Comparison of ENCODE assay signal across 1 cellular context in the genomic region with DNA sequence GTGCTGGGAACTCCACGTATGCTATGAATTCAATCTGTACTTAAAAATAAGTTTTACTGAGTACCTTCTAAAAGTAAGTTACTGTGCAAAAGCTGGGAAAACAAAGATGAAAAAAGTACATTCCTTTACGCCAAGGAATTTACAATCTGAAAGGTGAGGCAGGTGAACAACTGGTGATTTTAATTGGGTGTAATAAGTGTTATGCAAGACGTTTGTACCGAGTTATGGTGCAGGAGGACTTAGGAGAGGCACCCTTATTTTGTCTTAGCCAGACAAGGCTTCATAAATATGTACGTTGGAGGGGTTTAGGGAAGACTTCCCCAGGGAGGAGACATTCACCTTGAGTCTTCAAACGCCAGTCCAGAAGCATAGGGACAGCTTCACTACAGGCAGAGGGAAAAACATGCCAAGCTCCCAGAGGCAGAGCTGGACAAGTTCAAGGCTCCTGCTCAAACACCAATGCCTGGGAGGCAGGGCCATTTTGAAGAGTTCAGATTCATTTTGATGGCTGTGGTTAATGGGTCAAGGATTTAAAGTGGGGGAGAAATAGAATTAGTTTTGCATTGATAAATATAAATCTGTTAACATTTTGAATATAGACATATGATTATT.
TF ChIP-seq lines count a peak whose summit lies in the region.

No MANE protein-coding gene starts in this region.

TF ChIP-seq in GM23338, 12 proteins besides CTCF, POLR2A, EP300 and RAD21 (continued from another document):
- TF ChIP-seq, protein P1, sequence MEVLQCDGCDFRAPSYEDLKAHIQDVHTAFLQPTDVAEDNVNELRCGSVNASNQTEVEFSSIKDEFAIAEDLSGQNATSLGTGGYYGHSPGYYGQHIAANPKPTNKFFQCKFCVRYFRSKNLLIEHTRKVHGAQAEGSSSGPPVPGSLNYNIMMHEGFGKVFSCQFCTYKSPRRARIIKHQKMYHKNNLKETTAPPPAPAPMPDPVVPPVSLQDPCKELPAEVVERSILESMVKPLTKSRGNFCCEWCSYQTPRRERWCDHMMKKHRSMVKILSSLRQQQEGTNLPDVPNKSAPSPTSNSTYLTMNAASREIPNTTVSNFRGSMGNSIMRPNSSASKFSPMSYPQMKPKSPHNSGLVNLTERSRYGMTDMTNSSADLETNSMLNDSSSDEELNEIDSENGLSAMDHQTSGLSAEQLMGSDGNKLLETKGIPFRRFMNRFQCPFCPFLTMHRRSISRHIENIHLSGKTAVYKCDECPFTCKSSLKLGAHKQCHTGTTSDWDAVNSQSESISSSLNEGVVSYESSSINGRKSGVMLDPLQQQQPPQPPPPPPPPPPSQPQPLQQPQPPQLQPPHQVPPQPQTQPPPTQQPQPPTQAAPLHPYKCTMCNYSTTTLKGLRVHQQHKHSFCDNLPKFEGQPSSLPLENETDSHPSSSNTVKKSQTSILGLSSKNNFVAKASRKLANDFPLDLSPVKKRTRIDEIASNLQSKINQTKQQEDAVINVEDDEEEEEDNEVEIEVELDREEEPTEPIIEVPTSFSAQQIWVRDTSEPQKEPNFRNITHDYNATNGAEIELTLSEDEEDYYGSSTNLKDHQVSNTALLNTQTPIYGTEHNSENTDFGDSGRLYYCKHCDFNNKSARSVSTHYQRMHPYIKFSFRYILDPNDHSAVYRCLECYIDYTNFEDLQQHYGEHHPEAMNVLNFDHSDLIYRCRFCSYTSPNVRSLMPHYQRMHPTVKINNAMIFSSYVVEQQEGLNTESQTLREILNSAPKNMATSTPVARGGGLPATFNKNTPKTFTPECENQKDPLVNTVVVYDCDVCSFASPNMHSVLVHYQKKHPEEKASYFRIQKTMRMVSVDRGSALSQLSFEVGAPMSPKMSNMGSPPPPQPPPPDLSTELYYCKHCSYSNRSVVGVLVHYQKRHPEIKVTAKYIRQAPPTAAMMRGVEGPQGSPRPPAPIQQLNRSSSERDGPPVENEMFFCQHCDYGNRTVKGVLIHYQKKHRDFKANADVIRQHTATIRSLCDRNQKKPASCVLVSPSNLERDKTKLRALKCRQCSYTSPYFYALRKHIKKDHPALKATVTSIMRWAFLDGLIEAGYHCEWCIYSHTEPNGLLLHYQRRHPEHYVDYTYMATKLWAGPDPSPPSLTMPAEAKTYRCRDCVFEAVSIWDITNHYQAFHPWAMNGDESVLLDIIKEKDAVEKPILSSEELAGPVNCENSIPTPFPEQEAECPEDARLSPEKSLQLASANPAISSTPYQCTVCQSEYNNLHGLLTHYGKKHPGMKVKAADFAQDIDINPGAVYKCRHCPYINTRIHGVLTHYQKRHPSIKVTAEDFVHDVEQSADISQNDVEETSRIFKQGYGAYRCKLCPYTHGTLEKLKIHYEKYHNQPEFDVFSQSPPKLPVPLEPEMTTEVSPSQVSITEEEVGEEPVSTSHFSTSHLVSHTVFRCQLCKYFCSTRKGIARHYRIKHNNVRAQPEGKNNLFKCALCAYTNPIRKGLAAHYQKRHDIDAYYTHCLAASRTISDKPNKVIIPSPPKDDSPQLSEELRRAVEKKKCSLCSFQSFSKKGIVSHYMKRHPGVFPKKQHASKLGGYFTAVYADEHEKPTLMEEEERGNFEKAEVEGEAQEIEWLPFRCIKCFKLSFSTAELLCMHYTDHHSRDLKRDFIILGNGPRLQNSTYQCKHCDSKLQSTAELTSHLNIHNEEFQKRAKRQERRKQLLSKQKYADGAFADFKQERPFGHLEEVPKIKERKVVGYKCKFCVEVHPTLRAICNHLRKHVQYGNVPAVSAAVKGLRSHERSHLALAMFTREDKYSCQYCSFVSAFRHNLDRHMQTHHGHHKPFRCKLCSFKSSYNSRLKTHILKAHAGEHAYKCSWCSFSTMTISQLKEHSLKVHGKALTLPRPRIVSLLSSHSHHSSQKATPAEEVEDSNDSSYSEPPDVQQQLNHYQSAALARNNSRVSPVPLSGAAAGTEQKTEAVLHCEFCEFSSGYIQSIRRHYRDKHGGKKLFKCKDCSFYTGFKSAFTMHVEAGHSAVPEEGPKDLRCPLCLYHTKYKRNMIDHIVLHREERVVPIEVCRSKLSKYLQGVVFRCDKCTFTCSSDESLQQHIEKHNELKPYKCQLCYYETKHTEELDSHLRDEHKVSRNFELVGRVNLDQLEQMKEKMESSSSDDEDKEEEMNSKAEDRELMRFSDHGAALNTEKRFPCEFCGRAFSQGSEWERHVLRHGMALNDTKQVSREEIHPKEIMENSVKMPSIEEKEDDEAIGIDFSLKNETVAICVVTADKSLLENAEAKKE (CRISPR knock-in tag; IDR thresholded peaks at IDR 0.05): no peak
- TF ChIP-seq EZH2phosphoT487 (IDR thresholded peaks at IDR 0.05; ENCODE audit: unreplicated experiment) (no peak), POLR2AphosphoS5 (IDR thresholded peaks at IDR 0.05; ENCODE audit: low read depth) (no peak), CREB1 (CRISPR knock-in tag; IDR thresholded peaks at IDR 0.05; ENCODE audit: low read depth) (no peak), ZNF114 (CRISPR knock-in tag; IDR thresholded peaks at IDR 0.05) (no peak)
- TF ChIP-seq, protein P2, sequence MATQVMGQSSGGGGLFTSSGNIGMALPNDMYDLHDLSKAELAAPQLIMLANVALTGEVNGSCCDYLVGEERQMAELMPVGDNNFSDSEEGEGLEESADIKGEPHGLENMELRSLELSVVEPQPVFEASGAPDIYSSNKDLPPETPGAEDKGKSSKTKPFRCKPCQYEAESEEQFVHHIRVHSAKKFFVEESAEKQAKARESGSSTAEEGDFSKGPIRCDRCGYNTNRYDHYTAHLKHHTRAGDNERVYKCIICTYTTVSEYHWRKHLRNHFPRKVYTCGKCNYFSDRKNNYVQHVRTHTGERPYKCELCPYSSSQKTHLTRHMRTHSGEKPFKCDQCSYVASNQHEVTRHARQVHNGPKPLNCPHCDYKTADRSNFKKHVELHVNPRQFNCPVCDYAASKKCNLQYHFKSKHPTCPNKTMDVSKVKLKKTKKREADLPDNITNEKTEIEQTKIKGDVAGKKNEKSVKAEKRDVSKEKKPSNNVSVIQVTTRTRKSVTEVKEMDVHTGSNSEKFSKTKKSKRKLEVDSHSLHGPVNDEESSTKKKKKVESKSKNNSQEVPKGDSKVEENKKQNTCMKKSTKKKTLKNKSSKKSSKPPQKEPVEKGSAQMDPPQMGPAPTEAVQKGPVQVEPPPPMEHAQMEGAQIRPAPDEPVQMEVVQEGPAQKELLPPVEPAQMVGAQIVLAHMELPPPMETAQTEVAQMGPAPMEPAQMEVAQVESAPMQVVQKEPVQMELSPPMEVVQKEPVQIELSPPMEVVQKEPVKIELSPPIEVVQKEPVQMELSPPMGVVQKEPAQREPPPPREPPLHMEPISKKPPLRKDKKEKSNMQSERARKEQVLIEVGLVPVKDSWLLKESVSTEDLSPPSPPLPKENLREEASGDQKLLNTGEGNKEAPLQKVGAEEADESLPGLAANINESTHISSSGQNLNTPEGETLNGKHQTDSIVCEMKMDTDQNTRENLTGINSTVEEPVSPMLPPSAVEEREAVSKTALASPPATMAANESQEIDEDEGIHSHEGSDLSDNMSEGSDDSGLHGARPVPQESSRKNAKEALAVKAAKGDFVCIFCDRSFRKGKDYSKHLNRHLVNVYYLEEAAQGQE (IDR thresholded peaks at IDR 0.05; ENCODE audit: unreplicated experiment): no peak
